ENCODE assay signal across 8 cellular contexts in genomic region chr2:16525265-16525887, GRCh38.
DNase-seq lines count a peak whose midpoint lies in the region; ATAC-seq, FAIRE-seq and TF ChIP-seq lines count a peak whose summit lies in the region.

No MANE protein-coding gene starts in this region.

- no peak overlapping the region for H2AK5ac ChIP-seq in neuronal stem cell (ENCODE audit: low read depth, low read length)

- TF ChIP-seq RAD21 in GM12878 (IDR thresholded peaks at IDR 0.05; ENCODE audit: insufficient read depth, low read depth, low read length): peak; percentile 74

- no peak overlapping the region for H3K9ac ChIP-seq in Loucy (ENCODE audit: low read depth, low read length, poor library complexity, severe bottlenecking)
- no peak overlapping the region for H3K9ac ChIP-seq in GM12878 (ENCODE audit: control insufficient read depth, insufficient read depth, low read length)
- no peak overlapping the region for H3K9ac ChIP-seq in neuronal stem cell (ENCODE audit: low read depth, low read length, poor library complexity)

- H3K36me3 ChIP-seq in Loucy (ENCODE audit: insufficient read depth, low read length) (no peaks in the 10 kb centered on the region), GM12878 (ENCODE audit: control insufficient read depth in 2 of 2, insufficient read depth in 2 of 2, low read length in 1 of 2) (no peaks in the 10 kb centered on the region), neuronal stem cell (replicated peaks in 1 of 2; ENCODE audit: control insufficient read depth in 2 of 2, insufficient read depth in 2 of 2, low read length in 2 of 2) (no peaks in the 10 kb centered on the region)

- DNase-seq in activated CD4-positive, alpha-beta T cell treated with anti-CD3 and anti-CD28 coated beads for 48 hours: peak; percentile 50
- DNase-seq in activated CD4-positive, alpha-beta T cell treated with anti-CD3 and anti-CD28 coated beads, Interleukin-2, amount 50 U/mL, for 1 hour: no peak
- DNase-seq in GM12878 (ENCODE audit: low read depth, low spot score) (no peak), neuronal stem cell (ENCODE audit: low spot score) (peak; percentile 36), SW 1271 (lab: John Stamatoyannopoulos, UW) (no peak), dedifferentiated amniotic fluid mesenchymal stem cell (ENCODE audit: extremely low spot score) (no peak)

- FAIRE-seq in GM12878 (lab: Jason Lieb, UNC): peak; percentile 71

- H4K8ac ChIP-seq in neuronal stem cell (ENCODE audit: low read depth, low read length): no peak overlapping the region

- no peaks in the 10 kb centered on the region for H3K9me3 ChIP-seq in Loucy (ENCODE audit: insufficient read depth, low read depth, low read length)
- no peaks in the 10 kb centered on the region for H3K9me3 ChIP-seq in GM12878 (replicated peaks; ENCODE audit: control insufficient read depth, insufficient read depth, low read length)
- H3K9me3 ChIP-seq in neuronal stem cell (replicated peaks in 1 of 2; ENCODE audit: control insufficient read depth in 2 of 2, insufficient read depth in 1 of 2, low read depth in 1 of 2, low read length in 2 of 2): no peaks in the 10 kb centered on the region

- no peak overlapping the region for H3K27ac ChIP-seq in GM12878 (ENCODE audit: control insufficient read depth, insufficient read depth)
- no peak overlapping the region for H3K27ac ChIP-seq in neuronal stem cell (replicated peaks; ENCODE audit: low read length)

- H3K9me2 ChIP-seq in Loucy (replicated peaks; ENCODE audit: low read depth, low read length): no peaks in the 10 kb centered on the region

- RAD21 ChIA-PET in GM12878 (lab: Charles Lee; ENCODE audit: unreplicated experiment): interaction anchor here (1.0 to 2.7 kb wide), 6 partner anchors 9 to 784 kb away, joined by 3 to 22 read pairs (median 3); no protein-coding TSS in a partner anchor

- SMC1A ChIA-PET in GM12878 (lab: Charles Lee; ENCODE audit: uncharacterized antibody, unreplicated experiment): interaction anchor here (0.6 to 2.7 kb wide), 9 partner anchors 9 to 784 kb away, joined by 3 to 27 read pairs (median 4); no protein-coding TSS in a partner anchor

- H3K4me3 ChIP-seq in Loucy (ENCODE audit: low read length, poor library complexity, severe bottlenecking): no peak overlapping the region
- no peak overlapping the region for H3K4me3 ChIP-seq in GM12878
- peak overlapping the region in 1 of 2 donors; percentile 9 for H3K4me3 ChIP-seq in neuronal stem cell (ENCODE audit: low read length in 2 of 2)

- no peak overlapping the region for H3K4ac ChIP-seq in neuronal stem cell (ENCODE audit: low read length)

- H2BK15ac ChIP-seq in neuronal stem cell (ENCODE audit: low read length): no peak overlapping the region

- no peaks in the 10 kb centered on the region for H3K79me1 ChIP-seq in neuronal stem cell (ENCODE audit: low read depth, low read length)

- no peak overlapping the region for H3K18ac ChIP-seq in neuronal stem cell (ENCODE audit: low read length)

- no peak overlapping the region for H4K91ac ChIP-seq in neuronal stem cell (ENCODE audit: low read depth, low read length, poor library complexity)

- no peak for TF ChIP-seq POLR2A in GM12878 (IDR thresholded peaks at IDR 0.05; ENCODE audit: low read depth, low read length)

- H3K79me2 ChIP-seq in Loucy (ENCODE audit: insufficient read depth, low read length) (no peaks in the 10 kb centered on the region), GM12878 (ENCODE audit: control insufficient read depth, insufficient read depth, low read length) (no peaks in the 10 kb centered on the region)

- no peak overlapping the region for H2AFZ ChIP-seq in Loucy (ENCODE audit: low read length)
- H2AFZ ChIP-seq in GM12878 (ENCODE audit: control insufficient read depth, low read depth, low read length): no peak overlapping the region
- H2AFZ ChIP-seq in neuronal stem cell (ENCODE audit: low read length): no peak overlapping the region

- H3K4me2 ChIP-seq in Loucy (ENCODE audit: low read depth, low read length, poor library complexity, severe bottlenecking): no peak overlapping the region
- no peak overlapping the region for H3K4me2 ChIP-seq in GM12878 (ENCODE audit: control insufficient read depth, insufficient read depth)
- no peak overlapping the region for H3K4me2 ChIP-seq in neuronal stem cell (ENCODE audit: insufficient read depth, low read length, poor library complexity, severe bottlenecking)

- ATAC-seq in GM12878: peak; percentile 80
- no peak for ATAC-seq in GM21528 (IDR thresholded peaks at IDR 0.05; ENCODE audit: low FRiP score, unreplicated experiment)

- H3F3A ChIP-seq in Loucy (ENCODE audit: low read depth): no peaks in the 10 kb centered on the region

- intact Hi-C loops in GM12878 (cut with micrococcal nuclease; ENCODE audit: unreplicated experiment): loop anchor here (2.0 kb wide), 1 partner anchor 83 kb away; no protein-coding TSS in a partner anchor

- no peak overlapping the region for H2BK120ac ChIP-seq in neuronal stem cell (ENCODE audit: low read depth, low read length)

- no peaks in the 10 kb centered on the region for H4K20me1 ChIP-seq in Loucy (ENCODE audit: insufficient read depth, low read length, poor library complexity, severe bottlenecking)
- no peaks in the 10 kb centered on the region; the same call in 1 of the 2 replicates for H4K20me1 ChIP-seq in GM12878 (ENCODE audit: control insufficient read depth, insufficient read depth)

- POLR2A ChIA-PET in GM12878 (lab: Charles Lee): no interaction called here

- WGBS in GM12878 (ENCODE audit: insufficient coverage, insufficient replicate concordance, low lambda C conversion rate, missing lambda C conversion rate): 28% methylated on average over 15 of the region's 15 CpGs
- no CpG with 5 or more reads among the region's 15 CpGs for WGBS in neuronal stem cell (ENCODE audit: extremely low coverage in 2 of 2, insufficient read length in 2 of 2, insufficient replicate concordance in 1 of 2), 2 donors

- H3K27me3 ChIP-seq in Loucy (ENCODE audit: insufficient read depth, low read length, poor library complexity, severe bottlenecking) (no peaks in the 10 kb centered on the region), GM12878 (replicated peaks in 1 of 2; ENCODE audit: control insufficient read depth in 2 of 2, insufficient read depth in 2 of 2, low read length in 1 of 2) (no peaks in the 10 kb centered on the region; a peak in 1 of 4 replicates), neuronal stem cell (ENCODE audit: control insufficient read depth in 3 of 3, insufficient read depth in 3 of 3, low read depth in 1 of 3, low read length in 3 of 3) (peaks cover 0 to 6% (median 0%) of the 10 kb centered on the region in 3 experiments)

- CTCF ChIA-PET in GM12878 (lab: Yijun Ruan, JAX): interaction anchor here (0.6 to 2.7 kb wide), 20 partner anchors 8 to 784 kb away, joined by 3 to 39 read pairs (median 4); no protein-coding TSS in a partner anchor

- no peak overlapping the region for H2BK5ac ChIP-seq in neuronal stem cell (ENCODE audit: low read length)

- H2BK12ac ChIP-seq in neuronal stem cell (ENCODE audit: low read length): no peak overlapping the region

- no peak overlapping the region for H3K14ac ChIP-seq in neuronal stem cell (ENCODE audit: low read length)

- in situ Hi-C loops in GM12878 (cut with MboI): no loop called here

- no TSS peak for BruUV-seq in GM12878 (replicated peaks; lab: Mats Ljungman, UMichigan)

- H3K23ac ChIP-seq in neuronal stem cell (ENCODE audit: low read depth, low read length, poor library complexity): no peak overlapping the region

- TF ChIP-seq EP300 in GM12878 (IDR thresholded peaks at IDR 0.05; ENCODE audit: borderline replicate concordance in 1 of 2, control insufficient read depth in 1 of 2, low read depth in 2 of 2, low read length in 2 of 2): no peak

- TF ChIP-seq CTCF in Loucy (conservative IDR thresholded peaks at IDR 0.05; ENCODE audit: low read length) (peak; percentile 84), GM12878 (IDR thresholded peaks at IDR 0.05 in 2 of 3, conservative IDR thresholded peaks at IDR 0.05 in 1 of 3; ENCODE audit: control insufficient read depth in 2 of 3, extremely low read depth in 1 of 3, insufficient read depth in 1 of 3, low read depth in 3 of 3, low read length in 3 of 3) (peak; percentile 52 to 64 (median 58))

- no peaks in the 10 kb centered on the region for H3K4me1 ChIP-seq in Loucy (ENCODE audit: insufficient read depth, low read length, poor library complexity, severe bottlenecking)
- no peaks in the 10 kb centered on the region for H3K4me1 ChIP-seq in GM12878 (ENCODE audit: control insufficient read depth, insufficient read depth, low read length)
- peaks cover 4 to 7% of the 10 kb centered on the region in 2 donors for H3K4me1 ChIP-seq in neuronal stem cell (ENCODE audit: control insufficient read depth in 2 of 2, insufficient read depth in 1 of 2, low read depth in 1 of 2, low read length in 2 of 2)

TF ChIP-seq in GM12878, 131 proteins besides CTCF, POLR2A, EP300 and RAD21:
- TF ChIP-seq SMC3 (IDR thresholded peaks at IDR 0.05; ENCODE audit: borderline replicate concordance, low read length) (peak; percentile 38; the same call in 1 of the 2 replicates), RELA (IDR thresholded peaks at IDR 0.05; ENCODE audit: borderline replicate concordance, partially characterized antibody) (no peak)
TF ChIP-seq in GM12878: peak in this region for 1.

Comparison
In these comparisons a context has a peak if more than half of its experiments do, and no peak if none do; other contexts are left out.
1. DNase-seq: peak in activated CD4-positive, alpha-beta T cell treated with anti-CD3 and anti-CD28 coated beads for 48 hours (single experiment) and neuronal stem cell (single experiment); none in activated CD4-positive, alpha-beta T cell treated with anti-CD3 and anti-CD28 coated beads, Interleukin-2, amount 50 U/mL, for 1 hour (single experiment), GM12878 (single experiment), SW 1271 (0 of 2) and dedifferentiated amniotic fluid mesenchymal stem cell (single experiment).